Comparison of ENCODE assay signal across 9 cellular contexts in the genomic region with DNA sequence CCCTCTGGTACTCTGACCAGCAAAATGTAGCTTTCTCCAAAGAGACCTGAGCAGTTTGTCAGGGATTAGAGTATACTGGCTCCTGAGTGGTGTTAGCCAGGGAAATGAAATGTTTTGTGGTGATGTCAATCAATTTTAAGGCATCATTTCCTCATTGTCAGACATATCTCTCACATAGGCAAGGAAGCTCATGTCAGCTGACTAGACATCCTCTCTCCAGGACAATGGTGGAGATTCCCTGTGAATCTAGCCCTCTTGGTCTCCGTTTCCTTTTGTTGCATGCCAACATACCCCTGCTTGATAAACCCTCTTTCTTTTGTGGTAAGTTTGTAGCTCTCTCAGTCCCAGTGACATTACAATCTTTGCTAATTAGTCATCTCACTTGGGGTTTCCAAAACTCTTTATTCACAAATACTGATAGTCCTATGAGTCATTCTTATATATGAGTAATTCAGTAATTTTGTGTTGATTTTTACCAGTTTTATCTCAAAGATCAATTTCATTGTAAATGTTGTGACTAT.
DNase-seq lines count a peak whose midpoint lies in the region; ATAC-seq and TF ChIP-seq lines count a peak whose summit lies in the region.
"Had no signal": no experiment of that assay in that cellular context is flagged by ENCODE, and none has a peak within 500 bp of the region (broad histone marks: within the 10 kb centered on the region; RNA-seq: fewer than 3 reads in every experiment).

No MANE protein-coding gene starts in this region.

- CTCF ChIA-PET in CD4-positive, alpha-beta memory T cell (lab: Charles Lee; ENCODE audit: partially characterized antibody), result no interaction called here

- ATAC-seq in GM21528 (IDR thresholded peaks at IDR 0.05; ENCODE audit: low FRiP score, unreplicated experiment), result peak; percentile 71
- ATAC-seq in stimulated activated naive CD8-positive, alpha-beta T cell treated with anti-CD3 and anti-CD28 coated beads, Interleukin-15, Interleukin-2, amounts not matched to agents 100 U/mL and 50 U/mL, for 24 hours, result peak; percentile 96

- H3K27me3 ChIP-seq in GM06990 (replicated peaks; ENCODE audit: control insufficient read depth, insufficient read depth, low read length), result no peaks in the 10 kb centered on the region
- H3K27me3 ChIP-seq in CD4-positive, alpha-beta memory T cell (ENCODE audit: insufficient read depth, low read length), result no peaks in the 10 kb centered on the region

- TF ChIP-seq CTCF in GM06990 (IDR thresholded peaks at IDR 0.05; ENCODE audit: insufficient read depth, low read length, poor library complexity, severe bottlenecking) (no peak), cardiac fibroblast (IDR thresholded peaks at IDR 0.05; ENCODE audit: low read depth, low read length) (no peak), GM13976 (IDR thresholded peaks at IDR 0.05; ENCODE audit: borderline replicate concordance, control extremely low read depth, extremely low read depth, insufficient read depth, missing control alignments) (no peak)

- H3K27ac ChIP-seq in CD4-positive, alpha-beta memory T cell (ENCODE audit: low read depth, low read length), result no peak overlapping the region

- H3K9me3 ChIP-seq in CD4-positive, alpha-beta memory T cell (ENCODE audit: control insufficient read depth in 1 of 2, low read length in 2 of 2), result no peaks in the 10 kb centered on the region

- H3K27me3 Mint-ChIP-seq in CD4-positive, alpha-beta memory T cell, result peaks cover 0 to 2% of the 10 kb centered on the region in 2 donors

- no peaks in the 10 kb centered on the region for H3K36me3 ChIP-seq in GM06990 (ENCODE audit: control insufficient read depth, insufficient read depth, low read length)
- no peaks in the 10 kb centered on the region for H3K36me3 ChIP-seq in CD4-positive, alpha-beta memory T cell (ENCODE audit: insufficient read depth, low read length)

- DNase-seq in GM06990 (ENCODE audit: extremely low read depth, insufficient read length) (peak; percentile 65), HPDE6-E6E7 (ENCODE audit: extremely low spot score) (peak; percentile 49), cardiac fibroblast (ENCODE audit: low read depth in 2 of 2) (peak; percentile 79 to 95), NCI-H2081 (lab: John Stamatoyannopoulos, UW) (no peak), GM13976 (ENCODE audit: low spot score) (no peak)
- DNase-seq in stimulated activated naive CD8-positive, alpha-beta T cell treated with anti-CD3 and anti-CD28 coated beads, Interleukin-15, Interleukin-2, amounts not matched to agents 100 U/mL and 50 U/mL, for 24 hours, result peak; percentile 24
- DNase-seq in CD4-positive, alpha-beta memory T cell, result no peak
- DNase-seq: left cardiac atrium had no signal

- no peaks in the 10 kb centered on the region for H3K9me3 Mint-ChIP-seq in CD4-positive, alpha-beta memory T cell

- H3K4me3 ChIP-seq in GM06990 (replicated peaks; ENCODE audit: low read depth, low read length), result no peak overlapping the region
- no peak overlapping the region for H3K4me3 ChIP-seq in cardiac fibroblast (replicated peaks in 1 of 2; ENCODE audit: low read depth in 2 of 2, low read length in 2 of 2)
- no peak overlapping the region for H3K4me3 ChIP-seq in CD4-positive, alpha-beta memory T cell (ENCODE audit: low read length in 2 of 2)

- no peaks in the 10 kb centered on the region for H3K4me1 ChIP-seq in CD4-positive, alpha-beta memory T cell (ENCODE audit: insufficient read depth, low read length)

- no peaks in the 10 kb centered on the region for H3K36me3 Mint-ChIP-seq in CD4-positive, alpha-beta memory T cell

- no peak overlapping the region for H3K4me3 Mint-ChIP-seq in CD4-positive, alpha-beta memory T cell

- H3K27ac Mint-ChIP-seq in CD4-positive, alpha-beta memory T cell, result no peak overlapping the region

- in situ Hi-C loops in GM13976 (cut with MboI; ENCODE audit: low sequenced_read_pairs, unreplicated experiment), result no loop called here

- POLR2A ChIA-PET in CD4-positive, alpha-beta memory T cell (lab: Charles Lee; ENCODE audit: partially characterized antibody), result no interaction called here

- H3K4me1 Mint-ChIP-seq in CD4-positive, alpha-beta memory T cell, result peaks cover 0 to 2% (median 0%) of the 10 kb centered on the region in 4 donors

- intact Hi-C loops in CD4-positive, alpha-beta memory T cell (cut with micrococcal nuclease), result no loop called here

Comparison
In these comparisons a context has a peak if more than half of its experiments do, and no peak if none do; other contexts are left out.
1. DNase-seq: peak in GM06990 (single experiment), HPDE6-E6E7 (single experiment), cardiac fibroblast (2 of 2) and stimulated activated naive CD8-positive, alpha-beta T cell treated with anti-CD3 and anti-CD28 coated beads, Interleukin-15, Interleukin-2, amounts not matched to agents 100 U/mL and 50 U/mL, for 24 hours (single experiment); none in CD4-positive, alpha-beta memory T cell (0 of 5), NCI-H2081 (0 of 2) and GM13976 (single experiment).